In the genomic region with DNA sequence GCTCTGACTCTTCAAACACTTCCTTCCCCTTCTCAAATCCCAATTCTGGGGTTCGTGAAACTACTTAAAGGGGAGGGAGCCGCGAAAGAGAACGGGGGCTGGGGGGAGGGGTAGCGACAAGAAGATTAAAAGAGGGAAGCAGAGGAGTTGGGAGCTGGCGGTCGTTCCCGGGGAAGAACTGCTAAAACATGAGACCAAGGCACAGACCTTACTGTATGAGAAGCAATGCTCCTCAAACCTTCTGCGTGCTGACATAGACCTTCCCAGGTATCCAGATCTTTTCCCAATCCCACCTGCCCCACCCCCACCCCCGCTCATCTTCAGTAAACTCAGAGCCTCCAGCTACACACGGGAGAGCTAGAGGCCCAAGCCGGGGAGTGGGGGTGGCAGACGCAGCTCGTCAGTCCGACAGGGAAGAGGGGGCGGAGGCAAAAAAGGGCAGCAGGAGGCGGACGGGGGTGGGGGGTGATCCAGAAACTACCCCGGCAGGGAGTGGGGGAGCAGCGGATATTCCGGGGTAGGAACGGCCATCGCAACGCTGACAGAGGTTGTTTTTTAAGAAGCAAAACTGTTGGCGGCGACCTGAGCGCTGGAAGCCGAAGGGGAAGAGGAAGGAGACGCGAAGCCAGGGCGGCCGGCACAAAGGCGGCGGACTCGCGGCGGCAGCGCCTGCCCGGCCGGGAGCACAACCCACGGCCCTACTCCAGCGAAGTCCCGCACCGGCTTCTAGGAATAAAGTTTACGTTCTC, we compare ENCODE assay signal across 8 cellular contexts. TPM values are rescaled to one million over a fixed set of nuclear protein-coding genes. Genes with fewer than 3 reads are reported as not detected.
DNase-seq lines count a peak whose midpoint lies in the region; ATAC-seq and TF ChIP-seq lines count a peak whose summit lies in the region.

No MANE protein-coding gene starts in this region.

- H3K9me3 ChIP-seq in ectodermal cell (ENCODE audit: control insufficient read depth, low read length) (no peaks in the 10 kb centered on the region), right lobe of liver (no peaks in the 10 kb centered on the region)

- H3K27ac ChIP-seq in ectodermal cell (ENCODE audit: insufficient read depth, low read depth, low read length, poor library complexity, severe bottlenecking), result peak overlapping the region; percentile 100
- peak overlapping the region; percentile 97 to 98 (median 97) for H3K27ac ChIP-seq in right lobe of liver

- peak overlapping the region; percentile 90 for H3K4me3 ChIP-seq in ectodermal cell (ENCODE audit: insufficient read depth, low read depth, low read length)
- H3K4me3 ChIP-seq in right lobe of liver, result peak overlapping the region; percentile 66 to 68 (median 66)

- 0 to 1% methylated on average over 42 to 44 of the region's 45 CpGs for WGBS in ectodermal cell, 2 experiments
- under 1% methylated on average over 16 of the region's 45 CpGs for WGBS in right lobe of liver (ENCODE audit: insufficient coverage, low coverage, low lambda C conversion rate, missing lambda C conversion rate)

- no peaks in the 10 kb centered on the region for H3K27me3 ChIP-seq in ectodermal cell (ENCODE audit: control insufficient read depth, insufficient read depth, low read length, poor library complexity, severe bottlenecking)
- no peaks in the 10 kb centered on the region for H3K27me3 ChIP-seq in right lobe of liver

- peak; percentile 73 for TF ChIP-seq POLR2A in right lobe of liver (IDR thresholded peaks at IDR 0.05)

- intact Hi-C loops in right lobe of liver (cut with DNase I), result loop anchor here in 1 of 2 donors (10.0 kb wide), 1 partner anchor 99 kb away; the partner anchor contains the start of gene MARCHF7

- no peak for TF ChIP-seq CTCF in right lobe of liver (IDR thresholded peaks at IDR 0.05)

- peaks cover 4% of the 10 kb centered on the region for H3K4me1 ChIP-seq in ectodermal cell (ENCODE audit: control insufficient read depth, insufficient read depth, low read length)
- peaks cover 0 to 22% (median 2%) of the 10 kb centered on the region in 4 donors for H3K4me1 ChIP-seq in right lobe of liver

- DNase-seq in CD1c-positive myeloid dendritic cell (ENCODE audit: extremely low spot score) (peak; percentile 87), NCI-H526 (lab: John Stamatoyannopoulos, UW) (peak; percentile 94 to 97), right lobe of liver (peak; percentile 94 to 96 (median 95))
- DNase-seq in activated CD4-positive, alpha-beta T cell treated with anti-CD3 and anti-CD28 coated beads, Interleukin-2, amount 50 U/mL, for 4 hours, result peak; percentile 15 to 21
- DNase-seq in stimulated activated CD4-positive, alpha-beta T cell treated with anti-CD3 and anti-CD28 coated beads, Interleukin-4, amount 100 ng/mL, for 4 hours, result peak; percentile 34 to 39

- H3K36me3 ChIP-seq in ectodermal cell (ENCODE audit: control insufficient read depth, insufficient read depth, low read length) (no peaks in the 10 kb centered on the region), right lobe of liver (no peaks in the 10 kb centered on the region)

- peak; percentile 65 for ATAC-seq in GM19351 (IDR thresholded peaks at IDR 0.05; ENCODE audit: unreplicated experiment)
- peak; percentile 50 for ATAC-seq in HG03457 (IDR thresholded peaks at IDR 0.05; ENCODE audit: unreplicated experiment)
- ATAC-seq in right lobe of liver, result peak; percentile 89 to 96 (median 91)

RNA-seq across cellular contexts. Expression of gene BAZ2B, which starts 1.0 kb away (rescaled TPM):
- polyA plus RNA-seq in ectodermal cell (2013, experiment 1 of 4), result 39.6 TPM
- 41.2 TPM for polyA plus RNA-seq in ectodermal cell (2013, experiment 2 of 4)
- polyA plus RNA-seq in ectodermal cell (2013, experiment 3 of 4), result 32.6 TPM
- polyA plus RNA-seq in ectodermal cell (2013, experiment 4 of 4), result 33.1 TPM
- 10 to 100 TPM; 18.0 to 32.8 (median 24.2) TPM for total RNA-seq in right lobe of liver

Comparison
In these comparisons a context has a peak if more than half of its experiments do, and no peak if none do; other contexts are left out.
1. Peak in every context shown above with its lines: DNase-seq, ATAC-seq, H3K4me3 ChIP-seq and H3K27ac ChIP-seq.
2. DNase-seq: peak in every context shown above with its lines; median percentile 96 in NCI-H526; 95 in right lobe of liver; 87 in CD1c-positive myeloid dendritic cell; 36 in stimulated activated CD4-positive, alpha-beta T cell treated with anti-CD3 and anti-CD28 coated beads, Interleukin-4, amount 100 ng/mL, for 4 hours; 18 in activated CD4-positive, alpha-beta T cell treated with anti-CD3 and anti-CD28 coated beads, Interleukin-2, amount 50 U/mL, for 4 hours.